Comparison of ENCODE assay signal across 2 cellular contexts in the genomic region with DNA sequence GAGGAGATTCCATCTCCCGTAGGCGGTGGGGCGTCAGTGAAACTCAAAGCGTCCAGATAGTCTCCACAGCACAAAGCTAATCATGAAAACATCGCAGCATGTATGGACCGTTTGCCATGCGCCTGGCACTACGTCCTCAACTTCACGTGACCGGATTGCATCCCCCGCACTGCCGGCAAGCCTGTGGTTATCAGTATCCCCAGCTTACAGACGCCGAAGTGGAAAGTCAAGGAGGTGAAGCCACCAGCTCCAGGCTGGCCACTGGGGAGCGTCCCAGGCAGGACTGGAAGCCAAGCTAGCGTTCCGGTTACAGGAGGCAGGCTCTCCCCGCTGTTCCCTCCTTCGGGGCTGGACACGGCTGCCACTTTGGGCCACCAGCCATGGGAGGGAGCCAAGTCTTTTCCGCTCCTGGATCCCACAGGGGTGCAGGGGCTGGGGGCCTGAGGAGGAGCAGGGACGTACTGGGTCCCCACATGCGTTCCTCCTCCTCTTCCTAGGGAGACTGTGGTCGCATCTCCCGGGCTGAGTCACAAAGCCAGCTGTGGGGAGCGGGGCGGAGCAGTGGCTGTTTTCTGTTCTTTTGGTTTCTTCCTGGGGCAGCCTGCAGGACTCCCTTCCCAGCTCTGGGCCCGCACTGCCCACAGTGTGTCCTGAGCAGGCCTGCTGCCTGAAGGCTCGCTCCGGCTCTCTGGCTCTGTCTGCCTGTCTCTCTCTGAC.
TF ChIP-seq lines count a peak whose summit lies in the region.

No MANE protein-coding gene starts in this region.

TF ChIP-seq in HepG2, 621 proteins besides CTCF, POLR2A, EP300 and RAD21:
- TF ChIP-seq, protein P1, sequence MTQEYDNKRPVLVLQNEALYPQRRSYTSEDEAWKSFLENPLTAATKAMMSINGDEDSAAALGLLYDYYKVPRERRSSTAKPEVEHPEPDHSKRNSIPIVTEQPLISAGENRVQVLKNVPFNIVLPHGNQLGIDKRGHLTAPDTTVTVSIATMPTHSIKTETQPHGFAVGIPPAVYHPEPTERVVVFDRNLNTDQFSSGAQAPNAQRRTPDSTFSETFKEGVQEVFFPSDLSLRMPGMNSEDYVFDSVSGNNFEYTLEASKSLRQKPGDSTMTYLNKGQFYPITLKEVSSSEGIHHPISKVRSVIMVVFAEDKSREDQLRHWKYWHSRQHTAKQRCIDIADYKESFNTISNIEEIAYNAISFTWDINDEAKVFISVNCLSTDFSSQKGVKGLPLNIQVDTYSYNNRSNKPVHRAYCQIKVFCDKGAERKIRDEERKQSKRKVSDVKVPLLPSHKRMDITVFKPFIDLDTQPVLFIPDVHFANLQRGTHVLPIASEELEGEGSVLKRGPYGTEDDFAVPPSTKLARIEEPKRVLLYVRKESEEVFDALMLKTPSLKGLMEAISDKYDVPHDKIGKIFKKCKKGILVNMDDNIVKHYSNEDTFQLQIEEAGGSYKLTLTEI (CRISPR knock-in tag; conservative IDR thresholded peaks at IDR 0.05): no peak
- no peak for TF ChIP-seq ZNF337 (CRISPR knock-in tag; IDR thresholded peaks at IDR 0.05; ENCODE audit: borderline replicate concordance, low read depth)
- TF ChIP-seq ZMYM2 (CRISPR knock-in tag; IDR thresholded peaks at IDR 0.05): no peak
- TF ChIP-seq, protein P2, sequence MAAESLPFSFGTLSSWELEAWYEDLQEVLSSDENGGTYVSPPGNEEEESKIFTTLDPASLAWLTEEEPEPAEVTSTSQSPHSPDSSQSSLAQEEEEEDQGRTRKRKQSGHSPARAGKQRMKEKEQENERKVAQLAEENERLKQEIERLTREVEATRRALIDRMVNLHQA (CRISPR knock-in tag; IDR thresholded peaks at IDR 0.05): no peak
- TF ChIP-seq, protein P3, sequence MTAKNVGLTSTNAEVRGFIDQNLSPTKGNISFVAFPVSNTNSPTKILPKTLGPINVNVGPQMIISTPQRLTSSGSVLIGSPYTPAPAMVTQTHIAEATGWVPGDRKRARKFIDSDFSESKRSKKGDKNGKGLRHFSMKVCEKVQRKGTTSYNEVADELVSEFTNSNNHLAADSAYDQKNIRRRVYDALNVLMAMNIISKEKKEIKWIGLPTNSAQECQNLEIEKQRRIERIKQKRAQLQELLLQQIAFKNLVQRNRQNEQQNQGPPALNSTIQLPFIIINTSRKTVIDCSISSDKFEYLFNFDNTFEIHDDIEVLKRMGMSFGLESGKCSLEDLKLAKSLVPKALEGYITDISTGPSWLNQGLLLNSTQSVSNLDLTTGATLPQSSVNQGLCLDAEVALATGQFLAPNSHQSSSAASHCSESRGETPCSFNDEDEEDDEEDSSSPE (CRISPR knock-in tag; IDR thresholded peaks at IDR 0.05): no peak
- no peak for TF ChIP-seq ZNF501 (CRISPR knock-in tag; IDR thresholded peaks at IDR 0.05)
- TF ChIP-seq, protein P4, sequence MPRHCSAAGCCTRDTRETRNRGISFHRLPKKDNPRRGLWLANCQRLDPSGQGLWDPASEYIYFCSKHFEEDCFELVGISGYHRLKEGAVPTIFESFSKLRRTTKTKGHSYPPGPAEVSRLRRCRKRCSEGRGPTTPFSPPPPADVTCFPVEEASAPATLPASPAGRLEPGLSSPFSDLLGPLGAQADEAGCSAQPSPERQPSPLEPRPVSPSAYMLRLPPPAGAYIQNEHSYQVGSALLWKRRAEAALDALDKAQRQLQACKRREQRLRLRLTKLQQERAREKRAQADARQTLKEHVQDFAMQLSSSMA (CRISPR knock-in tag; IDR thresholded peaks at IDR 0.05): no peak
- TF ChIP-seq ZNF878 (CRISPR knock-in tag; IDR thresholded peaks at IDR 0.05): no peak
- no peak for TF ChIP-seq CREB1 (IDR thresholded peaks at IDR 0.05)
- TF ChIP-seq CREB1 (CRISPR knock-in tag; IDR thresholded peaks at IDR 0.05): no peak
- no peak for TF ChIP-seq CREM (IDR thresholded peaks at IDR 0.05)
- TF ChIP-seq CREM (CRISPR knock-in tag; IDR thresholded peaks at IDR 0.05): no peak
- TF ChIP-seq ZFP36 (IDR thresholded peaks at IDR 0.05; ENCODE audit: borderline replicate concordance, low read depth, low read length, partially characterized antibody): no peak
- TF ChIP-seq SMYD3 (CRISPR knock-in tag; IDR thresholded peaks at IDR 0.05): no peak
- TF ChIP-seq FIP1L1 (IDR thresholded peaks at IDR 0.05; ENCODE audit: borderline replicate concordance, insufficient read depth, low read depth, low read length): no peak
- no peak for TF ChIP-seq EHMT2 (IDR thresholded peaks at IDR 0.05; ENCODE audit: borderline replicate concordance, low read depth, low read length)
- no peak for TF ChIP-seq DNMT1 (CRISPR knock-in tag; IDR thresholded peaks at IDR 0.05)

TF ChIP-seq in HEK293T, 16 proteins besides CTCF, POLR2A, EP300 and RAD21:
- TF ChIP-seq ELF4 (IDR thresholded peaks at IDR 0.05): no peak
- TF ChIP-seq FOXA1 (IDR thresholded peaks at IDR 0.05): no peak
- TF ChIP-seq FOXK2 (IDR thresholded peaks at IDR 0.05): no peak
- TF ChIP-seq SUZ12 (IDR thresholded peaks at IDR 0.05): no peak
- no peak for TF ChIP-seq ZNF384 (IDR thresholded peaks at IDR 0.05)
- TF ChIP-seq HDGF (IDR thresholded peaks at IDR 0.05; ENCODE audit: borderline replicate concordance): no peak
- TF ChIP-seq FOXM1 (IDR thresholded peaks at IDR 0.05; ENCODE audit: borderline replicate concordance): no peak
TF ChIP-seq in HEK293T: peak in this region for 0.
